1 cellular context compared by ENCODE assay signal in genomic region chr2:172109670-172110421, GRCh38.
TF ChIP-seq lines count a peak whose summit lies in the region.

No MANE protein-coding gene starts in this region.

TF ChIP-seq in IMR-90, 13 proteins besides CTCF, POLR2A, EP300 and RAD21:
- TF ChIP-seq FOS (IDR thresholded peaks at IDR 0.05; ENCODE audit: low read depth, low read length) (no peak), MAFK (IDR thresholded peaks at IDR 0.05; ENCODE audit: low read depth, low read length) (no peak), BHLHE40 (IDR thresholded peaks at IDR 0.05; ENCODE audit: low read depth, low read length) (no peak), CEBPB (IDR thresholded peaks at IDR 0.05; ENCODE audit: low read depth, low read length) (no peak), RCOR1 (IDR thresholded peaks at IDR 0.05; ENCODE audit: insufficient replicate concordance, low read length) (no peak), CHD1 (IDR thresholded peaks at IDR 0.05; ENCODE audit: low read depth, low read length) (no peak), NFE2L2 (IDR thresholded peaks at IDR 0.05; ENCODE audit: low read depth, low read length) (no peak), MAZ (IDR thresholded peaks at IDR 0.05; ENCODE audit: borderline replicate concordance, low read depth, low read length) (no peak), MXI1 (IDR thresholded peaks at IDR 0.05; ENCODE audit: borderline replicate concordance, low read depth, low read length) (no peak), ELK1 (IDR thresholded peaks at IDR 0.05; ENCODE audit: borderline replicate concordance, low read depth, low read length) (no peak), SMC3 (IDR thresholded peaks at IDR 0.05; ENCODE audit: low read depth, low read length) (no peak), RFX5 (IDR thresholded peaks at IDR 0.05; ENCODE audit: low read depth, low read length) (no peak)
- TF ChIP-seq, protein P1, sequence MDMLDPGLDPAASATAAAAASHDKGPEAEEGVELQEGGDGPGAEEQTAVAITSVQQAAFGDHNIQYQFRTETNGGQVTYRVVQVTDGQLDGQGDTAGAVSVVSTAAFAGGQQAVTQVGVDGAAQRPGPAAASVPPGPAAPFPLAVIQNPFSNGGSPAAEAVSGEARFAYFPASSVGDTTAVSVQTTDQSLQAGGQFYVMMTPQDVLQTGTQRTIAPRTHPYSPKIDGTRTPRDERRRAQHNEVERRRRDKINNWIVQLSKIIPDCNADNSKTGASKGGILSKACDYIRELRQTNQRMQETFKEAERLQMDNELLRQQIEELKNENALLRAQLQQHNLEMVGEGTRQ (IDR thresholded peaks at IDR 0.05; ENCODE audit: low read depth, low read length): no peak
